In genomic region chr16:69567031-69567680, GRCh38 we compare ENCODE assay signal across 8 cellular contexts. TPM values are rescaled to one million over a fixed set of nuclear protein-coding genes. Genes with fewer than 3 reads are reported as not detected.
A peak's percentile ranks its signal among the peaks of the same experiment; 100 is the strongest.
DNase-seq lines count a peak whose midpoint lies in the region; ATAC-seq and TF ChIP-seq lines count a peak whose summit lies in the region.

No MANE protein-coding gene starts in this region.

- peaks cover 76% of the 10 kb centered on the region for H3K79me2 ChIP-seq in hepatocyte

- H3K27me3 ChIP-seq in adipocyte (replicated peaks; ENCODE audit: control insufficient read depth, insufficient read depth, low read length) (no peaks in the 10 kb centered on the region), hepatocyte (no peaks in the 10 kb centered on the region)

- H3K4me1 ChIP-seq in adipocyte (ENCODE audit: control insufficient read depth, insufficient read depth, low read length) (peaks cover 41% of the 10 kb centered on the region), hepatocyte (ENCODE audit: insufficient read depth) (peaks cover 27% of the 10 kb centered on the region)

- H2AFZ ChIP-seq in hepatocyte: peak overlapping the region; percentile 68

- WGBS in hepatocyte (ENCODE audit: low lambda C conversion rate, missing lambda C conversion rate): 4% methylated on average over 7 of the region's 7 CpGs

- peak overlapping the region; percentile 98 for H3K9ac ChIP-seq in adipocyte (ENCODE audit: low read length)

- DNase-seq in LNCaP clone FGC (ENCODE audit: low read depth) (no peak), adipocyte (ENCODE audit: low read depth) (peak; percentile 60), hepatocyte (ENCODE audit: low spot score) (peak; percentile 57), retinal pigment epithelial cell (ENCODE audit: low read depth) (no peak), middle frontal gyrus (ENCODE audit: extremely low spot score, low spot score) (no peak), Ammon's horn (ENCODE audit: low spot score) (no peak)

- TF ChIP-seq CTCF in LNCaP clone FGC (IDR thresholded peaks at IDR 0.05; ENCODE audit: control insufficient read depth, extremely low read depth, insufficient read depth): no peak
- TF ChIP-seq CTCF in hepatocyte (IDR thresholded peaks at IDR 0.05; ENCODE audit: poor library complexity): peak; percentile 27
- peak; percentile 33 for TF ChIP-seq CTCF in retinal pigment epithelial cell (conservative IDR thresholded peaks at IDR 0.05; ENCODE audit: low read depth, low read length)

- peaks cover 3% of the 10 kb centered on the region for H3K36me3 ChIP-seq in adipocyte (ENCODE audit: control insufficient read depth, insufficient read depth, low read length, severe bottlenecking)
- H3K36me3 ChIP-seq in hepatocyte (replicated peaks; ENCODE audit: insufficient read depth, low read depth): no peaks in the 10 kb centered on the region

- ATAC-seq in GM21786 (IDR thresholded peaks at IDR 0.05; ENCODE audit: unreplicated experiment): no peak

- peaks cover 48% of the 10 kb centered on the region for H4K20me1 ChIP-seq in hepatocyte (ENCODE audit: insufficient read depth, poor library complexity, severe bottlenecking)

- H3K9me3 ChIP-seq in adipocyte (ENCODE audit: control insufficient read depth, low read length) (no peaks in the 10 kb centered on the region), hepatocyte (ENCODE audit: low read depth) (no peaks in the 10 kb centered on the region)

- H3K4me3 ChIP-seq in GM08714 (ENCODE audit: low read length): peak overlapping the region; percentile 96
- H3K4me3 ChIP-seq in LNCaP clone FGC (ENCODE audit: low read depth, low read length): peak overlapping the region; percentile 85
- H3K4me3 ChIP-seq in adipocyte (ENCODE audit: low read length): peak overlapping the region; percentile 97
- H3K4me3 ChIP-seq in hepatocyte: peak overlapping the region; percentile 90
- H3K4me3 ChIP-seq in retinal pigment epithelial cell (ENCODE audit: low read length): peak overlapping the region; percentile 93

- H3K4me2 ChIP-seq in hepatocyte: peak overlapping the region; percentile 93

- no peaks in the 10 kb centered on the region for H3K9me2 ChIP-seq in hepatocyte (replicated peaks; ENCODE audit: insufficient read depth)

- H3K27ac ChIP-seq in hepatocyte: peak overlapping the region; percentile 99

RNA-seq across cellular contexts. Expression of gene NFAT5, which starts 1.4 kb away (rescaled TPM):
- total RNA-seq in hepatocyte: 30.7 and 37.7 TPM in 2 replicates
- 8.6 and 9.2 TPM in 2 replicates for polyA plus RNA-seq in hepatocyte

Comparison
In these comparisons a context has a peak if more than half of its experiments do, and no peak if none do; other contexts are left out.
1. DNase-seq: peak in adipocyte (single experiment) and hepatocyte (single experiment); none in LNCaP clone FGC (single experiment), retinal pigment epithelial cell (single experiment), middle frontal gyrus (single experiment) and Ammon's horn (single experiment).
2. Peak in every context shown above with its lines, with median percentiles within 50 percentile points of each other: H3K4me3 ChIP-seq.